ENCODE assay signal across 19 cellular contexts in genomic region chr20:46550441-46550840, GRCh38. TPM values are rescaled to one million over a fixed set of nuclear protein-coding genes. Genes with fewer than 3 reads are reported as not detected.
DNase-seq lines count a peak whose midpoint lies in the region; ATAC-seq and TF ChIP-seq lines count a peak whose summit lies in the region.
"Had no signal": no experiment of that assay in that cellular context is flagged by ENCODE, and none has a peak within 500 bp of the region (broad histone marks: within the 10 kb centered on the region; RNA-seq: fewer than 3 reads in every experiment).

Gene OCSTAMP, minus strand, starts transcription at chr20:46550654. Its CDS starts 94 bp downstream, at chr20:46550560.

- H3K4me3 ChIP-seq in mucosa of descending colon (no peak within 1 kb of the TSS), Caco-2 (ENCODE audit: low read depth, low read length) (no peak within 1 kb of the TSS)
- H3K4me3 ChIP-seq: breast epithelium had no signal

- H3K36me3 ChIP-seq in mucosa of descending colon (ENCODE audit: low read depth) (no peaks in the 10 kb centered on the region), Caco-2 (ENCODE audit: control insufficient read depth, insufficient read depth, low read length) (no peaks in the 10 kb centered on the region)
- H3K36me3 ChIP-seq: breast epithelium had no signal

- H3K27me3 Mint-ChIP-seq in Caco-2 (ENCODE audit: insufficient read depth, unreplicated experiment), result no peaks in the 10 kb centered on the region

- no peaks in the 10 kb centered on the region for H3K4me1 ChIP-seq in mucosa of descending colon (ENCODE audit: low read depth)
- H3K4me1 ChIP-seq in Caco-2, result no peaks in the 10 kb centered on the region
- H3K4me1 ChIP-seq: breast epithelium, foreskin keratinocyte had no signal

- TF ChIP-seq CTCF in mucosa of descending colon (IDR thresholded peaks at IDR 0.05), result no peak
- TF ChIP-seq CTCF in Caco-2 (IDR thresholded peaks at IDR 0.05; ENCODE audit: insufficient read depth in 1 of 2, low read depth in 1 of 2, low read length in 1 of 2, severe bottlenecking in 1 of 2, unreplicated experiment in 1 of 2), result no peak

- H3K27me3 ChIP-seq in Caco-2 (replicated peaks; ENCODE audit: control insufficient read depth, insufficient read depth, low read length), result no peaks in the 10 kb centered on the region

- no TSS peak for BruUV-seq in Caco-2 (replicated peaks; lab: Mats Ljungman, UMichigan)

- no peaks in the 10 kb centered on the region for H3K36me3 Mint-ChIP-seq in Caco-2 (ENCODE audit: insufficient read depth, unreplicated experiment)

- DNase-seq in NOMO-1 treated with DMSO at 0.1 percent for 48 hours (lab: John Stamatoyannopoulos, UW; ENCODE audit: unreplicated experiment) (peak; percentile 15), NOMO-1 treated with dmso at 0.1 percent for 144 hours (lab: John Stamatoyannopoulos, UW; ENCODE audit: unreplicated experiment) (no peak), KBM-7 (peak; percentile 90), SKM-1 treated with dmso at 0.1 percent for 144 hours (lab: John Stamatoyannopoulos, UW; ENCODE audit: unreplicated experiment) (peak; percentile 17), mucosa of descending colon (no peak), Caco-2 (no peak), medulla oblongata (ENCODE audit: extremely low spot score) (no peak), activated T-cell treated with anti-CD3 and anti-CD28 coated beads for 4 hours (no peak)
- DNase-seq: activated effector memory CD4-positive, alpha-beta T cell treated with Interleukin-2 at 50 U/mL for 16 hours; dermis blood vessel endothelial cell; foreskin keratinocyte; H7; mesendoderm; NCI-H1436; NCI-H82 had no signal

- CTCF ChIA-PET in Caco-2 (lab: Charles Lee), result interaction anchor here (0.8 to 1.0 kb wide), 2 partner anchors 9 to 11 kb away, joined by 3 to 4 read pairs; no protein-coding TSS in a partner anchor

- intact Hi-C loops in mucosa of descending colon (cut with DNase I, micrococcal nuclease), result no loop called here
- intact Hi-C loops in Caco-2 (cut with micrococcal nuclease; ENCODE audit: unreplicated experiment), result no loop called here

- H3K9me3 Mint-ChIP-seq in Caco-2 (ENCODE audit: unreplicated experiment), result no peaks in the 10 kb centered on the region
- H3K9me3 Mint-ChIP-seq: T-helper 1 cell treated with Interleukin-12 subunit alpha and Interleukin-12 subunit beta and Interleukin-4 antibody, amounts not matched to agents 30 μg/mL and 1 μg/mL, for 36 hours had no signal

- H3K27ac Mint-ChIP-seq in Caco-2 (ENCODE audit: unreplicated experiment), result no peak within 1 kb of the TSS

- in situ Hi-C loops in KBM-7 (cut with MboI; ENCODE audit: low pct_unique_long_range_greater_than_20kb, low sequenced_read_pairs), result no loop called here

- ATAC-seq in mucosa of descending colon, result peak; percentile 12
- ATAC-seq: foreskin keratinocyte had no signal

- H3K9me3 ChIP-seq in mucosa of descending colon (no peaks in the 10 kb centered on the region), Caco-2 (no peaks in the 10 kb centered on the region)
- H3K9me3 ChIP-seq: breast epithelium had no signal

- POLR2A ChIA-PET in Caco-2 (lab: Charles Lee), result no interaction called here

- no peaks in the 10 kb centered on the region for H3K4me1 Mint-ChIP-seq in Caco-2 (ENCODE audit: low read depth, unreplicated experiment)

- no peak within 1 kb of the TSS for H3K4me3 Mint-ChIP-seq in Caco-2 (ENCODE audit: unreplicated experiment)
- H3K4me3 Mint-ChIP-seq: T-helper 1 cell treated with Interleukin-12 subunit alpha and Interleukin-12 subunit beta and Interleukin-4 antibody, amounts not matched to agents 30 μg/mL and 1 μg/mL, for 36 hours had no signal

RNA-seq across cellular contexts. Expression of gene OCSTAMP, which starts in this region (rescaled TPM):
- total RNA-seq in mucosa of descending colon (not detected), Caco-2 (2022) (not detected in 2 replicates)
- total RNA-seq: A172, dermis blood vessel endothelial cell, foreskin keratinocyte, H7, pulmonary artery endothelial cell had no signal

Comparison
In these comparisons a context has a peak if more than half of its experiments do, and no peak if none do; other contexts are left out.
1. DNase-seq: peak in NOMO-1 treated with DMSO at 0.1 percent for 48 hours (single experiment), KBM-7 (single experiment) and SKM-1 treated with dmso at 0.1 percent for 144 hours (single experiment); none in NOMO-1 treated with dmso at 0.1 percent for 144 hours (single experiment), mucosa of descending colon (0 of 3), Caco-2 (0 of 2), medulla oblongata (single experiment) and activated T-cell treated with anti-CD3 and anti-CD28 coated beads for 4 hours (single experiment).
2. Peak in ATAC-seq in mucosa of descending colon; RNA of the gene not detected or under 1 TPM.